Comparison of ENCODE assay signal across 8 cellular contexts in genomic region chr3:52197499-52197841, GRCh38. TPM values are rescaled to one million over a fixed set of nuclear protein-coding genes. Genes with fewer than 3 reads are reported as not detected.
DNase-seq lines count a peak whose midpoint lies in the region; ATAC-seq, FAIRE-seq and TF ChIP-seq lines count a peak whose summit lies in the region.

No MANE protein-coding gene starts in this region.

- H3K36me3 Mint-ChIP-seq in HFFc6 (ENCODE audit: low read depth): peaks cover 19% of the 10 kb centered on the region
- H3K36me3 Mint-ChIP-seq in activated CD8-positive, alpha-beta T cell treated with anti-CD3 and anti-CD28 coated beads for 36 hours (ENCODE audit: low read depth): peaks cover 29% of the 10 kb centered on the region

- H3K27ac Mint-ChIP-seq in HFFc6: peak overlapping the region; percentile 81
- H3K27ac Mint-ChIP-seq in activated CD8-positive, alpha-beta T cell treated with anti-CD3 and anti-CD28 coated beads for 36 hours: peak overlapping the region; percentile 93
- H3K27ac Mint-ChIP-seq in stimulated activated naive CD8-positive, alpha-beta T cell treated with anti-CD3 and anti-CD28 coated beads, Interleukin-15, amount 100 ng/mL, for 72 hours: peak overlapping the region; percentile 5 to 96

- ATAC-seq in activated CD8-positive, alpha-beta T cell treated with anti-CD3 and anti-CD28 coated beads for 36 hours: peak; percentile 2
- peak; percentile 16 for ATAC-seq in stimulated activated naive CD8-positive, alpha-beta T cell treated with anti-CD3 and anti-CD28 coated beads, Interleukin-15, amount 100 ng/mL, for 72 hours
- ATAC-seq in HG03469 (IDR thresholded peaks at IDR 0.05; ENCODE audit: unreplicated experiment): no peak

- H3K4me3 Mint-ChIP-seq in HFFc6: peak overlapping the region; percentile 94
- peak overlapping the region; percentile 99 for H3K4me3 Mint-ChIP-seq in activated CD8-positive, alpha-beta T cell treated with anti-CD3 and anti-CD28 coated beads for 36 hours
- H3K4me3 Mint-ChIP-seq in stimulated activated naive CD8-positive, alpha-beta T cell treated with anti-CD3 and anti-CD28 coated beads, Interleukin-15, amount 100 ng/mL, for 72 hours: peak overlapping the region; percentile 91 to 96

- peaks cover 9% of the 10 kb centered on the region for H3K36me3 ChIP-seq in iPS-15b (ENCODE audit: control insufficient read depth, insufficient read depth, low read length)

- H3K4me1 ChIP-seq in iPS-15b (ENCODE audit: control insufficient read depth, insufficient read depth, low read length): peaks cover 6% of the 10 kb centered on the region

- H3K9me3 Mint-ChIP-seq in HFFc6: no peaks in the 10 kb centered on the region
- H3K9me3 Mint-ChIP-seq in activated CD8-positive, alpha-beta T cell treated with anti-CD3 and anti-CD28 coated beads for 36 hours: no peaks in the 10 kb centered on the region
- no peaks in the 10 kb centered on the region for H3K9me3 Mint-ChIP-seq in stimulated activated naive CD8-positive, alpha-beta T cell treated with anti-CD3 and anti-CD28 coated beads, Interleukin-15, amount 100 ng/mL, for 72 hours

- peaks cover 47% of the 10 kb centered on the region for H3K4me1 Mint-ChIP-seq in HFFc6 (ENCODE audit: low read depth)
- peaks cover 48% of the 10 kb centered on the region for H3K4me1 Mint-ChIP-seq in activated CD8-positive, alpha-beta T cell treated with anti-CD3 and anti-CD28 coated beads for 36 hours (ENCODE audit: low read depth)
- H3K4me1 Mint-ChIP-seq in stimulated activated naive CD8-positive, alpha-beta T cell treated with anti-CD3 and anti-CD28 coated beads, Interleukin-15, amount 100 ng/mL, for 72 hours: peaks cover 69% of the 10 kb centered on the region

- no peak for TF ChIP-seq POLR2A in H54 (IDR thresholded peaks at IDR 0.05; ENCODE audit: low read depth, low read length)

- DNase-seq in HFFc6 (no peak), NCI-H2081 treated with DMSO at 0.1 percent for 48 hours (lab: John Stamatoyannopoulos, UW) (no peak), NCI-H1694 treated with DMSO at 0.1 percent for 48 hours (lab: John Stamatoyannopoulos, UW) (no peak), H54 (ENCODE audit: insufficient read length, low spot score) (no peak)
- DNase-seq in activated CD8-positive, alpha-beta T cell treated with anti-CD3 and anti-CD28 coated beads for 36 hours: no peak
- DNase-seq in stimulated activated naive CD8-positive, alpha-beta T cell treated with anti-CD3 and anti-CD28 coated beads, Interleukin-15, amount 100 ng/mL, for 72 hours: no peak

- no peak for FAIRE-seq in H54 (lab: Jason Lieb, UNC)

- H3K9ac ChIP-seq in iPS-15b (ENCODE audit: low read depth, low read length): peak overlapping the region; percentile 70

- peak overlapping the region; percentile 83 for H3K4me3 ChIP-seq in iPS-15b (ENCODE audit: low read depth, low read length)

- peaks cover 5% of the 10 kb centered on the region for H3K27me3 ChIP-seq in iPS-15b (ENCODE audit: control insufficient read depth, insufficient read depth, low read length)

- intact Hi-C loops in activated CD8-positive, alpha-beta T cell treated with anti-CD3 and anti-CD28 coated beads for 36 hours (cut with micrococcal nuclease): no loop called here

- CTCF ChIA-PET in activated CD8-positive, alpha-beta T cell treated with anti-CD3 and anti-CD28 coated beads for 36 hours (lab: Charles Lee): interaction anchor here (0.7 to 2.9 kb wide), 5 partner anchors 13 to 256 kb away, joined by 3 to 21 read pairs (median 3); partner anchors contain the start of gene RRP9

- H3K9me3 ChIP-seq in iPS-15b (ENCODE audit: control insufficient read depth, insufficient read depth, low read length): no peaks in the 10 kb centered on the region

- peaks cover 9% of the 10 kb centered on the region for H3K27me3 Mint-ChIP-seq in HFFc6 (ENCODE audit: insufficient read depth)
- no peaks in the 10 kb centered on the region for H3K27me3 Mint-ChIP-seq in activated CD8-positive, alpha-beta T cell treated with anti-CD3 and anti-CD28 coated beads for 36 hours
- H3K27me3 Mint-ChIP-seq in stimulated activated naive CD8-positive, alpha-beta T cell treated with anti-CD3 and anti-CD28 coated beads, Interleukin-15, amount 100 ng/mL, for 72 hours: no peaks in the 10 kb centered on the region

- TF ChIP-seq CTCF in HFFc6 (IDR thresholded peaks at IDR 0.05): no peak
- TF ChIP-seq CTCF in activated CD8-positive, alpha-beta T cell treated with anti-CD3 and anti-CD28 coated beads for 36 hours (IDR thresholded peaks at IDR 0.05): no peak

- POLR2A ChIA-PET in activated CD8-positive, alpha-beta T cell treated with anti-CD3 and anti-CD28 coated beads for 36 hours (lab: Charles Lee): interaction anchor here (0.7 to 1.2 kb wide), 6 partner anchors 9 to 215 kb away, joined by 3 to 5 read pairs (median 3); partner anchors contain the start of gene POC1A

RNA-seq across cellular contexts. Expression of gene ALAS1, which starts 0.5 kb away (rescaled TPM):
- 10 to 100 TPM; 31.5 to 39.1 (median 35.1) TPM for total RNA-seq in HFFc6 (2021; fragmentation: NEBNext Ultra II Directional; extraction: Animal tissue kit (Norgen Biotek cat#: 25700))
- 10 to 100 TPM; 54.3 to 54.6 TPM for total RNA-seq in activated CD8-positive, alpha-beta T cell treated with anti-CD3 and anti-CD28 coated beads for 36 hours

RNA-seq across cellular contexts. Expression of gene TLR9, which starts 28.0 kb away (rescaled TPM):
- not detected for total RNA-seq in HFFc6 (2021; fragmentation: NEBNext Ultra II Directional; extraction: Animal tissue kit (Norgen Biotek cat#: 25700))
- 1 to 10 TPM; 2.0 TPM for total RNA-seq in activated CD8-positive, alpha-beta T cell treated with anti-CD3 and anti-CD28 coated beads for 36 hours

RNA-seq across cellular contexts. Expression of gene TWF2, which starts 41.5 kb away (rescaled TPM):
- total RNA-seq in HFFc6 (2021; fragmentation: NEBNext Ultra II Directional; extraction: Animal tissue kit (Norgen Biotek cat#: 25700)): 10 to 100 TPM; 73.9 to 83.0 (median 80.7) TPM
- 100 to 1,000 TPM; 137 TPM for total RNA-seq in activated CD8-positive, alpha-beta T cell treated with anti-CD3 and anti-CD28 coated beads for 36 hours

RNA-seq across cellular contexts. Expression of gene POC1A, which starts 43.2 kb away (rescaled TPM):
- 10 to 100 TPM; 11.0 to 21.3 (median 20.5) TPM for total RNA-seq in HFFc6 (2021; fragmentation: NEBNext Ultra II Directional; extraction: Animal tissue kit (Norgen Biotek cat#: 25700))
- total RNA-seq in activated CD8-positive, alpha-beta T cell treated with anti-CD3 and anti-CD28 coated beads for 36 hours: 10 to 100 TPM; 21.2 to 23.5 TPM

RNA-seq across cellular contexts. Expression of gene PPM1M, which starts 48.1 kb away (rescaled TPM):
- 10 to 100 TPM; 20.8 to 23.4 (median 20.9) TPM for total RNA-seq in HFFc6 (2021; fragmentation: NEBNext Ultra II Directional; extraction: Animal tissue kit (Norgen Biotek cat#: 25700))
- 100 to 1,000 TPM in 1 of 2 experiments, 10 to 100 TPM in 1; 94.3 to 100 TPM for total RNA-seq in activated CD8-positive, alpha-beta T cell treated with anti-CD3 and anti-CD28 coated beads for 36 hours
